ENCODE assay signal across 1 cellular context in genomic region chr16:68265078-68265925, GRCh38.
A peak's percentile ranks its signal among the peaks of the same experiment; 100 is the strongest.
TF ChIP-seq lines count a peak whose summit lies in the region.

No MANE protein-coding gene starts in this region.

TF ChIP-seq in K562, 482 proteins besides CTCF, POLR2A, EP300 and RAD21 (continued from another document):
- no peak for TF ChIP-seq ZHX1 (conservative IDR thresholded peaks at IDR 0.05; ENCODE audit: low read length)
- TF ChIP-seq RBFOX2 (IDR thresholded peaks at IDR 0.05; ENCODE audit: low read depth, low read length): no peak
- peak in 1 of 3 experiments; percentile 6 for TF ChIP-seq YY1 (IDR thresholded peaks at IDR 0.05; ENCODE audit: borderline replicate concordance in 1 of 3, control insufficient read depth in 1 of 3, extremely low read depth in 1 of 3, insufficient read depth in 3 of 3, insufficient read length in 1 of 3, insufficient replicate concordance in 2 of 3, low read depth in 1 of 3, low read length in 2 of 3)
- TF ChIP-seq SUPT5H (IDR thresholded peaks at IDR 0.05): no peak
- no peak for TF ChIP-seq ZFP36 (IDR thresholded peaks at IDR 0.05; ENCODE audit: low read depth, low read length, partially characterized antibody)
- peak; percentile 11; the same call in 1 of the 2 replicates for TF ChIP-seq EP400 (IDR thresholded peaks at IDR 0.05)
- TF ChIP-seq MTA1 (IDR thresholded peaks at IDR 0.05; ENCODE audit: borderline replicate concordance): no peak
- no peak; the same call in 1 of the 2 replicates for TF ChIP-seq ZNF263 (CRISPR knock-in tag; IDR thresholded peaks at IDR 0.05; ENCODE audit: borderline replicate concordance)
- no peak for TF ChIP-seq NFRKB (IDR thresholded peaks at IDR 0.05; ENCODE audit: low read depth)
- no peak for TF ChIP-seq ARID2 (IDR thresholded peaks at IDR 0.05)
- TF ChIP-seq PML (IDR thresholded peaks at IDR 0.05; ENCODE audit: low read length): peak; percentile 27; the same call in 1 of the 2 replicates
- TF ChIP-seq ZFPM2 (CRISPR knock-in tag; IDR thresholded peaks at IDR 0.05): no peak
- TF ChIP-seq RBM15 (IDR thresholded peaks at IDR 0.05; ENCODE audit: insufficient read depth, low read length): no peak
- no peak for TF ChIP-seq C11orf30 (IDR thresholded peaks at IDR 0.05; ENCODE audit: low read depth)
- TF ChIP-seq DLX4 (CRISPR knock-in tag; IDR thresholded peaks at IDR 0.05): no peak
- peak; percentile 35 to 41; a peak in 2 of 4 replicates for TF ChIP-seq KDM1A (IDR thresholded peaks at IDR 0.05)
- no peak for TF ChIP-seq MEF2A (IDR thresholded peaks at IDR 0.05; ENCODE audit: control insufficient read depth, low read depth, low read length)
- peak; percentile 64 for TF ChIP-seq CREM (IDR thresholded peaks at IDR 0.05; ENCODE audit: low read depth)
- no peak for TF ChIP-seq DDX20 (tag; IDR thresholded peaks at IDR 0.05; ENCODE audit: low read depth)
- TF ChIP-seq BMI1 (IDR thresholded peaks at IDR 0.05; ENCODE audit: low read length): no peak
- no peak for TF ChIP-seq TCF3 (CRISPR knock-in tag; IDR thresholded peaks at IDR 0.05)
- TF ChIP-seq RCOR1 (IDR thresholded peaks at IDR 0.05; ENCODE audit: borderline replicate concordance in 1 of 2, low read depth in 2 of 2, low read length in 2 of 2): peak in 1 of 2 experiments; percentile 74; a peak in 2 of 4 replicates
- TF ChIP-seq POLR3A (IDR thresholded peaks at IDR 0.05; ENCODE audit: borderline replicate concordance, extremely low read depth, insufficient read depth, insufficient read length): no peak
- TF ChIP-seq PREB (CRISPR knock-in tag; IDR thresholded peaks at IDR 0.05): no peak
- TF ChIP-seq NRF1 (conservative IDR thresholded peaks at IDR 0.05 in 1 of 2, IDR thresholded peaks at IDR 0.05 in 1 of 2): peak; percentile 77 to 81
- no peak for TF ChIP-seq ZNF41 (CRISPR knock-in tag; conservative IDR thresholded peaks at IDR 0.05)
- peak in 1 of 2 experiments; percentile 34; a peak in 1 of 4 replicates for TF ChIP-seq SIN3A (IDR thresholded peaks at IDR 0.05; ENCODE audit: borderline replicate concordance in 2 of 2, control insufficient read depth in 1 of 2, low read depth in 2 of 2, low read length in 2 of 2)
- no peak; the same call in 1 of the 2 replicates for TF ChIP-seq TOE1 (IDR thresholded peaks at IDR 0.05; ENCODE audit: borderline replicate concordance)
- TF ChIP-seq TOE1 (CRISPR knock-in tag; IDR thresholded peaks at IDR 0.05; ENCODE audit: borderline replicate concordance, low read depth): 0 out of 2 replicates have a peak, but pooled peaks have one; percentile 5
- no peak for TF ChIP-seq ZNF75A (CRISPR knock-in tag; IDR thresholded peaks at IDR 0.05)
- no peak for TF ChIP-seq TARDBP (IDR thresholded peaks at IDR 0.05)
- no peak for TF ChIP-seq POLR2G (IDR thresholded peaks at IDR 0.05; ENCODE audit: low read depth, low read length)
- no peak for TF ChIP-seq ZNF174 (CRISPR knock-in tag; IDR thresholded peaks at IDR 0.05)
- no peak for TF ChIP-seq ZNF707 (CRISPR knock-in tag; conservative IDR thresholded peaks at IDR 0.05)
- TF ChIP-seq MTA3 (IDR thresholded peaks at IDR 0.05; ENCODE audit: borderline replicate concordance): no peak
- TF ChIP-seq NKRF (IDR thresholded peaks at IDR 0.05; ENCODE audit: borderline replicate concordance): 0 out of 2 replicates have a peak, but pooled peaks have one; percentile 12
- TF ChIP-seq ELF1 (tag; IDR thresholded peaks at IDR 0.05): peak; percentile 27; the same call in 1 of the 2 replicates
- peak; percentile 83 for TF ChIP-seq CEBPB (tag; IDR thresholded peaks at IDR 0.05)
- no peak for TF ChIP-seq SLC30A9 (CRISPR knock-in tag; IDR thresholded peaks at IDR 0.05)
- no peak for TF ChIP-seq ZNF778 (CRISPR knock-in tag; IDR thresholded peaks at IDR 0.05)
- TF ChIP-seq ARID1B (IDR thresholded peaks at IDR 0.05): 0 out of 2 replicates have a peak, but pooled peaks have one; percentile 19
- no peak for TF ChIP-seq POLR2AphosphoS2 (IDR thresholded peaks at IDR 0.05; ENCODE audit: low read length)
- TF ChIP-seq ETS2 (tag; IDR thresholded peaks at IDR 0.05; ENCODE audit: borderline replicate concordance, poor library complexity, severe bottlenecking): no peak
- TF ChIP-seq CHD7 (IDR thresholded peaks at IDR 0.05; ENCODE audit: low read depth, low read length): no peak
